Comparison of ENCODE assay signal across 15 cellular contexts in genomic region chr20:38157635-38158495, GRCh38. TPM values are rescaled to one million over a fixed set of nuclear protein-coding genes. Genes with fewer than 3 reads are reported as not detected.
DNase-seq lines count a peak whose midpoint lies in the region; ATAC-seq, FAIRE-seq and TF ChIP-seq lines count a peak whose summit lies in the region.
"Had no signal": no experiment of that assay in that cellular context is flagged by ENCODE, and none has a peak within 500 bp of the region (broad histone marks: within the 10 kb centered on the region; RNA-seq: fewer than 3 reads in every experiment).

No MANE protein-coding gene starts in this region.

- peak overlapping the region; percentile 22 for H3K27ac ChIP-seq in astrocyte (ENCODE audit: low read depth, low read length)
- H3K27ac ChIP-seq in cardiac muscle cell: peak overlapping the region; percentile 89
- H3K27ac ChIP-seq in osteoblast (ENCODE audit: low read depth, low read length): peak overlapping the region; percentile 75
- peak overlapping the region in 1 of 2 donors; percentile 80 for H3K27ac ChIP-seq in aorta (ENCODE audit: low read depth in 1 of 2, low read length in 2 of 2)
- H3K27ac ChIP-seq: SK-N-MC had no signal

- DNase-seq in astrocyte (ENCODE audit: low read depth): no peak
- DNase-seq in cardiac muscle cell (ENCODE audit: low read depth in 1 of 2, low spot score in 1 of 2): peak in 1 of 2 donors; percentile 43
- DNase-seq in osteoblast (ENCODE audit: insufficient read length, low spot score, missing footprints): no peak
- DNase-seq in aorta: peak in 1 of 2 donors; percentile 74
- DNase-seq in AG08395 (ENCODE audit: low spot score): no peak
- DNase-seq in D341Med (ENCODE audit: low spot score): no peak
- DNase-seq: activated naive CD8-positive, alpha-beta T cell treated with anti-CD3 and anti-CD28 coated beads for 36 hours; Calu3; glutamatergic neuron; NCI-H1694; NCI-H774; stimulated activated CD4-positive, alpha-beta T cell treated with anti-CD3 and anti-CD28 coated beads, Interleukin-4, amount 100 ng/mL, for 24 hours; stimulated activated naive CD8-positive, alpha-beta T cell treated with anti-CD3 and anti-CD28 coated beads, Interleukin-15, amount 100 ng/mL, for 72 hours had no signal

- FAIRE-seq in astrocyte (lab: Jason Lieb, UNC): no peak

- peaks cover 3% of the 10 kb centered on the region for H3K4me1 Mint-ChIP-seq in astrocyte (ENCODE audit: low read depth, unreplicated experiment)

- 36 to 44% methylated on average over 14 of the region's 14 CpGs for WGBS in aorta, 2 donors

- H3K4me3 Mint-ChIP-seq in astrocyte (ENCODE audit: unreplicated experiment): no peak overlapping the region
- H3K4me3 Mint-ChIP-seq: activated naive CD8-positive, alpha-beta T cell treated with anti-CD3 and anti-CD28 coated beads for 36 hours; stimulated activated naive CD8-positive, alpha-beta T cell treated with anti-CD3 and anti-CD28 coated beads, Interleukin-15, amount 100 ng/mL, for 72 hours had no signal

- no peaks in the 10 kb centered on the region for H3K9me3 ChIP-seq in astrocyte (ENCODE audit: insufficient read depth, low read depth, low read length)
- no peaks in the 10 kb centered on the region for H3K9me3 ChIP-seq in cardiac muscle cell (ENCODE audit: low read depth)
- H3K9me3 ChIP-seq in osteoblast (ENCODE audit: low read depth, low read length): no peaks in the 10 kb centered on the region
- H3K9me3 ChIP-seq in aorta (ENCODE audit: control insufficient read depth, low read length): no peaks in the 10 kb centered on the region

- H3K9ac ChIP-seq in astrocyte (ENCODE audit: low read length): peak overlapping the region; percentile 22

- H3K4me2 ChIP-seq in astrocyte (ENCODE audit: low read length): peak overlapping the region; percentile 4
- no peak overlapping the region for H3K4me2 ChIP-seq in osteoblast (ENCODE audit: insufficient read depth, low read length)

- H3K9me3 Mint-ChIP-seq in astrocyte (ENCODE audit: unreplicated experiment): no peaks in the 10 kb centered on the region
- H3K9me3 Mint-ChIP-seq: activated naive CD8-positive, alpha-beta T cell treated with anti-CD3 and anti-CD28 coated beads for 36 hours; stimulated activated naive CD8-positive, alpha-beta T cell treated with anti-CD3 and anti-CD28 coated beads, Interleukin-15, amount 100 ng/mL, for 72 hours had no signal

- H3K4me1 ChIP-seq in astrocyte (ENCODE audit: insufficient read depth, low read length): peaks cover 26% of the 10 kb centered on the region
- H3K4me1 ChIP-seq in cardiac muscle cell (ENCODE audit: low read depth): peaks cover 27% of the 10 kb centered on the region
- H3K4me1 ChIP-seq in osteoblast (ENCODE audit: insufficient read depth, low read length): peaks cover 48% of the 10 kb centered on the region
- H3K4me1 ChIP-seq in aorta (ENCODE audit: control insufficient read depth in 1 of 2, insufficient read depth in 2 of 2, low read length in 2 of 2): no peaks in the 10 kb centered on the region

- H3K79me2 ChIP-seq in astrocyte (ENCODE audit: insufficient read depth, low read length) (peaks cover 26% of the 10 kb centered on the region), osteoblast (ENCODE audit: insufficient read depth, low read length) (peaks cover 2% of the 10 kb centered on the region)

- peaks cover 33% of the 10 kb centered on the region for H3K36me3 ChIP-seq in astrocyte (ENCODE audit: insufficient read depth, low read length)
- H3K36me3 ChIP-seq in cardiac muscle cell: peaks cover 12% of the 10 kb centered on the region
- H3K36me3 ChIP-seq in osteoblast (ENCODE audit: insufficient read depth, low read length): peaks cover 87% of the 10 kb centered on the region
- H3K36me3 ChIP-seq in aorta (ENCODE audit: control insufficient read depth in 1 of 2, insufficient read depth in 2 of 2, low read length in 1 of 2): no peaks in the 10 kb centered on the region

- H4K20me1 ChIP-seq in astrocyte (ENCODE audit: insufficient read depth, low read length): peaks cover 6% of the 10 kb centered on the region
- peaks cover 10% of the 10 kb centered on the region for H4K20me1 ChIP-seq in osteoblast (ENCODE audit: insufficient read depth, low read length)

- peak; percentile 9 for ATAC-seq in aorta (ENCODE audit: low FRiP score)
- ATAC-seq in HG03097 (IDR thresholded peaks at IDR 0.05; ENCODE audit: low FRiP score, unreplicated experiment): no peak
- ATAC-seq: stimulated activated naive CD8-positive, alpha-beta T cell treated with anti-CD3 and anti-CD28 coated beads, Interleukin-15, amount 100 ng/mL, for 72 hours had no signal

- H3K36me3 Mint-ChIP-seq in astrocyte (ENCODE audit: low read depth, unreplicated experiment): peaks cover 5% of the 10 kb centered on the region
- H3K36me3 Mint-ChIP-seq: activated naive CD8-positive, alpha-beta T cell treated with anti-CD3 and anti-CD28 coated beads for 36 hours had no signal

- no peak overlapping the region for H3K27ac Mint-ChIP-seq in astrocyte (ENCODE audit: unreplicated experiment)
- H3K27ac Mint-ChIP-seq: activated naive CD8-positive, alpha-beta T cell treated with anti-CD3 and anti-CD28 coated beads for 36 hours; stimulated activated naive CD8-positive, alpha-beta T cell treated with anti-CD3 and anti-CD28 coated beads, Interleukin-15, amount 100 ng/mL, for 72 hours had no signal

- H2AFZ ChIP-seq in astrocyte (ENCODE audit: low read depth, low read length) (no peak overlapping the region), osteoblast (ENCODE audit: low read length) (no peak overlapping the region)

- no peaks in the 10 kb centered on the region for H3K27me3 ChIP-seq in astrocyte (ENCODE audit: insufficient read depth, low read length)
- no peaks in the 10 kb centered on the region for H3K27me3 ChIP-seq in cardiac muscle cell
- no peaks in the 10 kb centered on the region for H3K27me3 ChIP-seq in osteoblast (ENCODE audit: insufficient read depth, low read length)
- no peaks in the 10 kb centered on the region for H3K27me3 ChIP-seq in aorta (ENCODE audit: control insufficient read depth in 1 of 2, insufficient read depth in 2 of 2, low read length in 1 of 2)

- no peak overlapping the region for H3K4me3 ChIP-seq in astrocyte (ENCODE audit: insufficient read depth, low read depth, low read length)
- no peak overlapping the region for H3K4me3 ChIP-seq in cardiac muscle cell
- H3K4me3 ChIP-seq in osteoblast (ENCODE audit: insufficient read depth, low read length): no peak overlapping the region
- no peak overlapping the region for H3K4me3 ChIP-seq in aorta (ENCODE audit: low read length in 2 of 2)
- H3K4me3 ChIP-seq: SK-N-MC had no signal

- no peaks in the 10 kb centered on the region for H3K27me3 Mint-ChIP-seq in astrocyte (ENCODE audit: low read depth, unreplicated experiment)

- intact Hi-C loops in aorta (cut with DNase I): no loop called here

- TF ChIP-seq CTCF in astrocyte (IDR thresholded peaks at IDR 0.05; ENCODE audit: insufficient read depth, low read depth, low read length) (no peak), cardiac muscle cell (IDR thresholded peaks at IDR 0.05; ENCODE audit: low read depth, low read length) (no peak), osteoblast (IDR thresholded peaks at IDR 0.05; ENCODE audit: extremely low read depth, low read depth, low read length) (no peak)

RNA-seq across cellular contexts. Expression of gene TGM2, which starts 7.2 kb away (rescaled TPM):
- 48.2 and 98.9 TPM in 2 replicates for total RNA-seq in astrocyte
- 144 and 275 TPM in 2 replicates for total RNA-seq in cardiac muscle cell
- polyA plus RNA-seq in cardiac muscle cell: 119 and 192 TPM in 2 replicates
- 78.2 and 137 TPM in 2 replicates for total RNA-seq in osteoblast
- total RNA-seq in aorta: 100 to 1,000 TPM; 449 to 561 TPM
- polyA plus RNA-seq in aorta: 100 to 1,000 TPM in 1 of 2 donors, 10 to 100 TPM in 1; 44.2 to 193 TPM
- total RNA-seq: activated naive CD8-positive, alpha-beta T cell treated with anti-CD3 and anti-CD28 coated beads for 36 hours had no signal
